Comparison of ENCODE assay signal across 12 cellular contexts in genomic region chr12:106112094-106112822, GRCh38. TPM values are rescaled to one million over a fixed set of nuclear protein-coding genes. Genes with fewer than 3 reads are reported as not detected.
A peak's percentile ranks its signal among the peaks of the same experiment; 100 is the strongest.
DNase-seq lines count a peak whose midpoint lies in the region; ATAC-seq, FAIRE-seq and TF ChIP-seq lines count a peak whose summit lies in the region.
"Had no signal": no experiment of that assay in that cellular context is flagged by ENCODE, and none has a peak within 500 bp of the region (broad histone marks: within the 10 kb centered on the region; RNA-seq: fewer than 3 reads in every experiment).

No MANE protein-coding gene starts in this region.

- TF ChIP-seq POLR2A in tibial nerve (IDR thresholded peaks at IDR 0.05), result no peak
- TF ChIP-seq POLR2A in adrenal gland (IDR thresholded peaks at IDR 0.05), result no peak

- 46 to 47% methylated on average over 10 to 13 of the region's 13 CpGs for WGBS in tibial nerve, 2 donors
- 73 to 85% (median 76%) methylated on average over 5 to 13 of the region's 13 CpGs for WGBS in adrenal gland, 4 donors
- WGBS in pancreas, 2 donors, result 72 to 76% methylated on average over 13 of the region's 13 CpGs

- DNase-seq in NCI-H1417 (lab: John Stamatoyannopoulos, UW) (peak in 2 of 3 experiments; percentile 50 to 66), NCI-H1417 treated with DMSO at 0.1 percent for 48 hours (lab: John Stamatoyannopoulos, UW) (no peak), adipocyte (ENCODE audit: low read depth) (peak; percentile 65), left kidney (ENCODE audit: low read depth, low spot score) (peak; percentile 62), tibial nerve (ENCODE audit: low spot score in 2 of 2) (no peak), adrenal gland (no peak), pancreas (no peak)
- DNase-seq: activated CD4-positive, alpha-beta T cell treated with anti-CD3 and anti-CD28 coated beads, Interleukin-2, amount 50 U/mL, for 1 hour; NCI-H524; stimulated activated naive CD4-positive, alpha-beta T cell had no signal

- H3K27ac ChIP-seq in tibial nerve (peak overlapping the region in 3 of 4 donors; percentile 66 to 84 (median 82)), adrenal gland (peak overlapping the region in 1 of 5 donors; percentile 4), pancreas (no peak overlapping the region)
- H3K27ac ChIP-seq: HL-60 had no signal

- no peak for FAIRE-seq in pancreas (lab: Jason Lieb, UNC)

- no peak overlapping the region for H3K4me3 ChIP-seq in adipocyte (ENCODE audit: low read length)
- no peak overlapping the region for H3K4me3 ChIP-seq in tibial nerve
- H3K4me3 ChIP-seq in adrenal gland, result no peak overlapping the region
- H3K4me3 ChIP-seq in pancreas, result no peak overlapping the region

- no peak for TF ChIP-seq CTCF in tibial nerve (IDR thresholded peaks at IDR 0.05)
- no peak for TF ChIP-seq CTCF in adrenal gland (IDR thresholded peaks at IDR 0.05)
- TF ChIP-seq CTCF in pancreas (IDR thresholded peaks at IDR 0.05), result no peak

- no peaks in the 10 kb centered on the region for H3K36me3 ChIP-seq in adipocyte (ENCODE audit: control insufficient read depth, insufficient read depth, low read length, severe bottlenecking)
- H3K36me3 ChIP-seq in tibial nerve, result no peaks in the 10 kb centered on the region
- no peaks in the 10 kb centered on the region for H3K36me3 ChIP-seq in adrenal gland (replicated peaks in 1 of 2)
- no peaks in the 10 kb centered on the region for H3K36me3 ChIP-seq in pancreas

- no peaks in the 10 kb centered on the region for H3K27me3 ChIP-seq in adipocyte (replicated peaks; ENCODE audit: control insufficient read depth, insufficient read depth, low read length)
- H3K27me3 ChIP-seq in tibial nerve, result no peaks in the 10 kb centered on the region
- H3K27me3 ChIP-seq in adrenal gland, result no peaks in the 10 kb centered on the region
- H3K27me3 ChIP-seq in pancreas, result no peaks in the 10 kb centered on the region

- intact Hi-C loops in adrenal gland (cut with DNase I), result no loop called here
- intact Hi-C loops in pancreas (cut with DNase I), result no loop called here

- H3K9me3 ChIP-seq in adipocyte (ENCODE audit: control insufficient read depth, low read length) (no peaks in the 10 kb centered on the region), tibial nerve (no peaks in the 10 kb centered on the region), adrenal gland (replicated peaks in 1 of 3) (no peaks in the 10 kb centered on the region), pancreas (no peaks in the 10 kb centered on the region)

- peak in 1 of 2 donors; percentile 5 for TF ChIP-seq EP300 in tibial nerve (IDR thresholded peaks at IDR 0.05)

- ATAC-seq in GM19455 (IDR thresholded peaks at IDR 0.05; ENCODE audit: unreplicated experiment) (no peak), pancreas (no peak)

- H3K9ac ChIP-seq in adipocyte (ENCODE audit: low read length), result peak overlapping the region; percentile 74

- peaks cover 66% of the 10 kb centered on the region for H3K4me1 ChIP-seq in adipocyte (ENCODE audit: control insufficient read depth, insufficient read depth, low read length)
- H3K4me1 ChIP-seq in tibial nerve, result peaks cover 0 to 98% (median 52%) of the 10 kb centered on the region in 4 donors
- peaks cover 6 to 57% of the 10 kb centered on the region in 2 donors for H3K4me1 ChIP-seq in adrenal gland (replicated peaks in 1 of 2)
- H3K4me1 ChIP-seq in pancreas, result peaks cover 0 to 7% (median 0%) of the 10 kb centered on the region in 3 donors

RNA-seq across cellular contexts. Expression of gene NUAK1, which starts 26.5 kb away (rescaled TPM):
- total RNA-seq in tibial nerve, result 10 to 100 TPM; 32.0 to 47.9 (median 33.5) TPM
- total RNA-seq in adrenal gland, result 10 to 100 TPM in 5 of 8 donors, 1 to 10 TPM in 3; 5.8 to 15.1 (median 10.4) TPM
- 1 to 10 TPM; 2.4 to 4.6 (median 3.0) TPM for polyA plus RNA-seq in adrenal gland
- total RNA-seq in pancreas, result 1 to 10 TPM; 2.5 to 6.5 (median 2.6) TPM
- polyA plus RNA-seq in pancreas, result 1 to 10 TPM; 1.6 to 2.9 TPM

Comparison
In these comparisons a context has a peak if more than half of its experiments do, and no peak if none do; other contexts are left out.
1. DNase-seq: peak in NCI-H1417 (2 of 3), adipocyte (single experiment) and left kidney (single experiment); none in NCI-H1417 treated with DMSO at 0.1 percent for 48 hours (single experiment), tibial nerve (0 of 2), adrenal gland (0 of 7) and pancreas (0 of 6).
2. H3K27ac ChIP-seq: peak in tibial nerve (3 of 4); none in pancreas (0 of 4).